Comparison of ENCODE assay signal across 8 cellular contexts in the genomic region with DNA sequence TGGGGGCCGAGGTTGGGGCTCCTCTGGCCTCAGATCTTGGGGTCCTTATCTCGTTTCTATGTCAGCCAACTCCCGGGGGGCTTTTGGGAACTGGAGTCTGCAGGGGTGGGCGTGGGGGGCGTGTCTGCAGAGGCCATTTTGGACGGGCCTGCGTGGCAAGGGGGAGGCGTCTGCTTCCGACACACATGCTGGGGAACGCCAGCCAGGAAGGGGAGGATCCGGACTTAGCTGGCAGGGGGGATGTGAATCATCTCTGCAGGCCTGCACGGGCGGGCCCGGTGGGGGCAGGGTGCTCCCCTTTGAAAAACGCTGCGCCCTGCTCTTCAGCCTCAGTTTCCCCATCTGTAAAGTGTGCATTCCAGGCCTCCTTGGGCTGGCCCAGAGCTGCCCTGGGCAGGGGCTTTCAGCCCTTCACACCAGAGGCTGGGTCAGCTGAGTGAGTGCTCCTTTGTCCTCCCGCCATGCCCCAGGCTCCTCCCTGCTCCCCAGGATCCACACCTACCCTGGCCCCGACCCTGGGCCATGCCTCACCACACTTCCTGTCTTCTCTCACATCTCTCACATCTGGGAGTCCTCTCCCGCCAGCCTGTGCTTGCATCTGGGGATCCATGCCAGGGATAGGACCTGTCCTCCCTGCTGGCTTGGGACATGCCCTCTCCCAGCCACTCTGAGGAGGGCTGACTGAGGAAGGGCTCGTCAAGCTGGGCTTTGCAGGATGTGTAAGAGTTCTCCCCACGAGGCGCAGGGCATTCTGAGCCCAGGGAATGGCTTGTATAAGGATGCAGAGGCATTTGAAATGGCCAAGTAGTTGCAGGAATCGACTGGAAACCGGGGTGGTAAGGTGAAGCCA. TPM values are rescaled to one million over a fixed set of nuclear protein-coding genes. Genes with fewer than 3 reads are reported as not detected.
DNase-seq lines count a peak whose midpoint lies in the region; ATAC-seq and TF ChIP-seq lines count a peak whose summit lies in the region.

No MANE protein-coding gene starts in this region.

- no peaks in the 10 kb centered on the region for H3K9me3 ChIP-seq in CD8-positive, alpha-beta T cell (ENCODE audit: low read length)

- no peaks in the 10 kb centered on the region for H3K36me3 Mint-ChIP-seq in CD8-positive, alpha-beta T cell

- H3K27ac Mint-ChIP-seq in CD8-positive, alpha-beta T cell = no peak overlapping the region

- peak overlapping the region; percentile 74 for H3K4me3 Mint-ChIP-seq in CD8-positive, alpha-beta T cell

- ATAC-seq in CD8-positive, alpha-beta T cell = peak; percentile 66
- ATAC-seq in left lobe of liver = peak; percentile 21

- POLR2A ChIA-PET in CD8-positive, alpha-beta T cell (lab: Charles Lee) = interaction anchor here (0.8 kb wide), 1 partner anchor 67 kb away, joined by 3 read pairs; no protein-coding TSS in a partner anchor

- H3K27me3 ChIP-seq in CD8-positive, alpha-beta T cell (ENCODE audit: insufficient read depth, low read length) = peaks cover 19% of the 10 kb centered on the region

- no peak overlapping the region for H3K4me3 ChIP-seq in CD8-positive, alpha-beta T cell (ENCODE audit: low read depth, low read length)

- H3K9me3 Mint-ChIP-seq in CD8-positive, alpha-beta T cell = no peaks in the 10 kb centered on the region

- H3K4me1 Mint-ChIP-seq in CD8-positive, alpha-beta T cell (ENCODE audit: low read depth) = peaks cover 20% of the 10 kb centered on the region

- no peak overlapping the region for H3K27ac ChIP-seq in CD8-positive, alpha-beta T cell (ENCODE audit: low read depth, low read length)

- intact Hi-C loops in CD8-positive, alpha-beta T cell (cut with DNase I, micrococcal nuclease) = loop anchor here in 1 of 2 experiments (5.0 kb wide), 1 partner anchor 814 kb away; no protein-coding TSS in a partner anchor

- CTCF ChIA-PET in CD8-positive, alpha-beta T cell (lab: Charles Lee) = no interaction called here

- H3K36me3 ChIP-seq in CD8-positive, alpha-beta T cell (ENCODE audit: insufficient read depth, low read length) = no peaks in the 10 kb centered on the region

- TF ChIP-seq CTCF in CD8-positive, alpha-beta T cell (IDR thresholded peaks at IDR 0.05) = no peak

- H3K27me3 Mint-ChIP-seq in CD8-positive, alpha-beta T cell (ENCODE audit: low read depth) = peaks cover 17% of the 10 kb centered on the region

- peaks cover 33% of the 10 kb centered on the region for H3K4me1 ChIP-seq in CD8-positive, alpha-beta T cell (ENCODE audit: insufficient read depth, low read length)

- peak in 6 of 7 experiments; percentile 51 to 71 (median 62) for DNase-seq in CD8-positive, alpha-beta T cell
- DNase-seq in HUDEP-2 (lab: John Stamatoyannopoulos, UW; ENCODE audit: unreplicated experiment in 76 of 76) (peak in 75 of 76 experiments; percentile 37 to 97 (median 84)), left lobe of liver (ENCODE audit: low spot score) (no peak), NCI-H345 (lab: John Stamatoyannopoulos, UW) (no peak)
- peak; percentile 21 to 51 (median 35) for DNase-seq in activated CD4-positive, CD25-positive, alpha-beta regulatory T cell (lab: John Stamatoyannopoulos, UW)
- DNase-seq in central memory CD4-positive, alpha-beta T cell = peak; percentile 26
- peak; percentile 69 to 74 for DNase-seq in stimulated activated CD4-positive, alpha-beta T cell treated with anti-CD3 and anti-CD28 coated beads, Interleukin-4, amount 100 ng/mL, for 48 hours (ENCODE audit: low read depth in 2 of 2)
- no peak for DNase-seq in NK-92 treated with Interleukin-12 subunit alpha and Interleukin-12 subunit beta, amount 100 ng/mL, for 24 hours (lab: John Stamatoyannopoulos, UW)

RNA-seq across cellular contexts. Expression of a gene that starts 3.7 kb away (rescaled TPM):
- 1 to 10 TPM; 7.5 to 8.0 TPM for total RNA-seq in CD8-positive, alpha-beta T cell
- total RNA-seq in left lobe of liver = 13.9 TPM

Comparison
In these comparisons a context has a peak if more than half of its experiments do, and no peak if none do; other contexts are left out.
1. DNase-seq: peak in CD8-positive, alpha-beta T cell (6 of 7), HUDEP-2 (75 of 76), activated CD4-positive, CD25-positive, alpha-beta regulatory T cell (4 of 4), central memory CD4-positive, alpha-beta T cell (single experiment) and stimulated activated CD4-positive, alpha-beta T cell treated with anti-CD3 and anti-CD28 coated beads, Interleukin-4, amount 100 ng/mL, for 48 hours (2 of 2); none in left lobe of liver (single experiment), NCI-H345 (single experiment) and NK-92 treated with Interleukin-12 subunit alpha and Interleukin-12 subunit beta, amount 100 ng/mL, for 24 hours (single experiment).